19 cellular contexts compared by ENCODE assay signal in the genomic region with DNA sequence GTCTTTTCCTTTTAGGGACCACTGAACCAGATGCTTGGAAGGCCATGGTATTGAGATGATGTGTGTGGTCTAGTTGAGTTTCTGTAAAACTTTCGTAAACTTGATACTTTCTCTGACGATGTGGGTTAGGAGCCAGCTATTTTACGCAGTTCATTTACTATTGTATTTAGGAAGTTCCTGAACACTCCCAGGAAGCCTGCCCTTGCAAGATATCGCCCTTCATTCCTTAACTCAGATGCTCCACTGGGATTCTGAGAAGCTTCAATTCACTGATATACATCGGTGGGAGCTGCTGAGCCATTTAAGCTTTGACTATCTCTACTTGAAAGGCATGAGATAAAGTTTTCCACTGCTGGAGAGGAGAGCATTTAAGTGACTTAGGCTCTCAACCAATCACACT.
"Had no signal": no experiment of that assay in that cellular context is flagged by ENCODE, and none has a peak within 500 bp of the region (broad histone marks: within the 10 kb centered on the region; RNA-seq: fewer than 3 reads in every experiment).

No MANE protein-coding gene starts in this region.

- ATAC-seq: effector memory CD8-positive, alpha-beta T cell; gastrocnemius medialis; left colon had no signal

- H3K27ac ChIP-seq: coronary artery, dorsolateral prefrontal cortex, epithelial cell of prostate, esophagus squamous epithelium, gastrocnemius medialis, hepatocyte, lower lobe of right lung had no signal

- H3K36me3 ChIP-seq: esophagus squamous epithelium, gastrocnemius medialis, lower lobe of right lung had no signal

- H3K4me3 ChIP-seq: coronary artery, dorsolateral prefrontal cortex, esophagus squamous epithelium, gastrocnemius medialis, hepatocyte, lower lobe of right lung had no signal

- H3K9me3 ChIP-seq: esophagus squamous epithelium, gastrocnemius medialis, lower lobe of right lung had no signal

- H3K4me2 ChIP-seq: hepatocyte had no signal

- H3K79me2 ChIP-seq: hepatocyte had no signal

- DNase-seq: effector CD4-positive, alpha-beta T cell; effector memory CD8-positive, alpha-beta T cell; esophagus squamous epithelium; foreskin fibroblast; foreskin melanocyte; gastrocnemius medialis; hypothalamus; immature natural killer cell; kidney; kidney glomerular epithelial cell; left colon; left ventricle myocardium superior; lower lobe of right lung; mesenchymal stem cell; midbrain had no signal

- H3K27me3 ChIP-seq: esophagus squamous epithelium, gastrocnemius medialis, hepatocyte had no signal

- H3K4me1 ChIP-seq: gastrocnemius medialis, lower lobe of right lung had no signal
